8 cellular contexts compared by ENCODE assay signal in genomic region chr19:42596391-42597071, GRCh38. TPM values are rescaled to one million over a fixed set of nuclear protein-coding genes. Genes with fewer than 3 reads are reported as not detected.
DNase-seq lines count a peak whose midpoint lies in the region; TF ChIP-seq lines count a peak whose summit lies in the region.

No MANE protein-coding gene starts in this region.

- H3K36me3 ChIP-seq in right atrium auricular region (no peaks in the 10 kb centered on the region), spleen (no peaks in the 10 kb centered on the region), ovary (no peaks in the 10 kb centered on the region)

- H3K9me3 ChIP-seq in right atrium auricular region (no peaks in the 10 kb centered on the region), spleen (no peaks in the 10 kb centered on the region), ovary (no peaks in the 10 kb centered on the region)

- H3K27me3 ChIP-seq in right atrium auricular region (no peaks in the 10 kb centered on the region), spleen (replicated peaks in 1 of 7) (peaks cover 0 to 31% (median 0%) of the 10 kb centered on the region in 7 donors), ovary (no peaks in the 10 kb centered on the region)

- DNase-seq in NCI-H524 (lab: John Stamatoyannopoulos, UW) (peak; percentile 2 to 6), NCI-H524 treated with DMSO at 0.1 percent for 48 hours (lab: John Stamatoyannopoulos, UW) (no peak), NCI-H2227 (lab: John Stamatoyannopoulos, UW; ENCODE audit: unreplicated experiment) (peak; percentile 65), right atrium auricular region (ENCODE audit: low spot score) (no peak), spleen (peak; percentile 87), ovary (no peak), mesenteric fat pad (ENCODE audit: low spot score) (no peak)
- peak; percentile 7 for DNase-seq in activated T-helper 9 cell treated with anti-CD3 and anti-CD28 coated beads, Interleukin-2, amount 50 U/mL, for 16 hours (ENCODE audit: low read depth)

- intact Hi-C loops in spleen (cut with DNase I; ENCODE audit: low total_unique reads): loop anchor here (5.0 kb wide), 1 partner anchor 34 kb away; no protein-coding TSS in a partner anchor
- intact Hi-C loops in ovary (cut with DNase I): no loop called here

- no peak overlapping the region for H3K27ac ChIP-seq in right atrium auricular region
- no peak overlapping the region for H3K27ac ChIP-seq in spleen
- no peak overlapping the region for H3K27ac ChIP-seq in ovary

- 16 to 28% (median 21%) methylated on average over 12 to 16 of the region's 16 CpGs for WGBS in spleen, 5 donors
- 17 to 19% (median 19%) methylated on average over 16 of the region's 16 CpGs for WGBS in ovary, 3 donors

- no peak for TF ChIP-seq POLR2A in spleen (IDR thresholded peaks at IDR 0.05)
- TF ChIP-seq POLR2A in ovary (IDR thresholded peaks at IDR 0.05): no peak

- TF ChIP-seq CTCF in right atrium auricular region (IDR thresholded peaks at IDR 0.05): peak; percentile 60 to 95
- TF ChIP-seq CTCF in spleen (IDR thresholded peaks at IDR 0.05 in 8 of 11, conservative IDR thresholded peaks at IDR 0.05 in 3 of 11): peak; percentile 82 to 96 (median 91)
- no peak for TF ChIP-seq CTCF in ovary (IDR thresholded peaks at IDR 0.05)

- TF ChIP-seq EP300 in ovary (IDR thresholded peaks at IDR 0.05): no peak

- H3K4me3 ChIP-seq in right atrium auricular region (no peak overlapping the region), spleen (no peak overlapping the region), ovary (no peak overlapping the region)

- H3K4me1 ChIP-seq in right atrium auricular region (no peaks in the 10 kb centered on the region), spleen (peaks cover 0 to 46% (median 7%) of the 10 kb centered on the region in 6 donors), ovary (ENCODE audit: insufficient read depth) (no peaks in the 10 kb centered on the region)

RNA-seq across cellular contexts. Expression of gene CEACAM8, which starts 1.8 kb away (rescaled TPM):
- total RNA-seq in right atrium auricular region: not detected
- 10 to 100 TPM in 3 of 7 donors, 1 to 10 TPM in 3, under 1 TPM in 1; 0.55 to 53.6 (median 5.0) TPM for total RNA-seq in spleen
- 1 to 10 TPM in 1 of 3 donors, under 1 TPM in 2; 0.33 to 1.2 (median 0.63) TPM for polyA plus RNA-seq in spleen
- not detected for total RNA-seq in ovary
- polyA plus RNA-seq in ovary: not detected
- total RNA-seq in mesenteric fat pad: 0.13 TPM

Comparison
In these comparisons a context has a peak if more than half of its experiments do, and no peak if none do; other contexts are left out.
1. DNase-seq: peak in NCI-H524 (2 of 2), NCI-H2227 (single experiment), activated T-helper 9 cell treated with anti-CD3 and anti-CD28 coated beads, Interleukin-2, amount 50 U/mL, for 16 hours (single experiment) and spleen (single experiment); none in NCI-H524 treated with DMSO at 0.1 percent for 48 hours (single experiment), right atrium auricular region (single experiment), ovary (0 of 5) and mesenteric fat pad (single experiment).
2. CTCF ChIP-seq: peak in right atrium auricular region (2 of 2) and spleen (11 of 11); none in ovary (0 of 3).